1 cellular context compared by ENCODE assay signal in genomic region chr12:47715393-47715876, GRCh38.
TF ChIP-seq lines count a peak whose summit lies in the region.

No MANE protein-coding gene starts in this region.

TF ChIP-seq in HCT116, 20 proteins besides CTCF, POLR2A, EP300 and RAD21 (continued from another document):
- TF ChIP-seq REST (IDR thresholded peaks at IDR 0.05; ENCODE audit: low read depth): no peak
- TF ChIP-seq ZFX (IDR thresholded peaks at IDR 0.05): no peak
- TF ChIP-seq SP1 (IDR thresholded peaks at IDR 0.05; ENCODE audit: low read depth): no peak
- no peak for TF ChIP-seq SIN3A (IDR thresholded peaks at IDR 0.05; ENCODE audit: low read depth)
- TF ChIP-seq, protein P1, sequence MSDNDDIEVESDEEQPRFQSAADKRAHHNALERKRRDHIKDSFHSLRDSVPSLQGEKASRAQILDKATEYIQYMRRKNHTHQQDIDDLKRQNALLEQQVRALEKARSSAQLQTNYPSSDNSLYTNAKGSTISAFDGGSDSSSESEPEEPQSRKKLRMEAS (IDR thresholded peaks at IDR 0.05): no peak
- TF ChIP-seq TCF7L2 (IDR thresholded peaks at IDR 0.05; ENCODE audit: borderline replicate concordance, extremely low read depth, insufficient read depth, insufficient read length): no peak
- TF ChIP-seq ELF1 (IDR thresholded peaks at IDR 0.05; ENCODE audit: borderline replicate concordance, low read depth): no peak
- TF ChIP-seq EZH2 (IDR thresholded peaks at IDR 0.05): no peak
- TF ChIP-seq CBX3 (IDR thresholded peaks at IDR 0.05; ENCODE audit: low read depth): no peak
- no peak for TF ChIP-seq EZH2phosphoT487 (IDR thresholded peaks at IDR 0.05; ENCODE audit: borderline replicate concordance)
- TF ChIP-seq FOSL1 (IDR thresholded peaks at IDR 0.05; ENCODE audit: low read depth): no peak
- TF ChIP-seq ZNF274 (IDR thresholded peaks at IDR 0.05; ENCODE audit: low read depth, low read length): no peak
- TF ChIP-seq ZBTB33 (IDR thresholded peaks at IDR 0.05; ENCODE audit: extremely low read depth, insufficient replicate concordance, low read length): no peak
- TF ChIP-seq EGR1 (IDR thresholded peaks at IDR 0.05; ENCODE audit: low read depth): no peak
- no peak for TF ChIP-seq SRF (IDR thresholded peaks at IDR 0.05; ENCODE audit: low read depth)
- TF ChIP-seq POLR2AphosphoS5 (IDR thresholded peaks at IDR 0.05; ENCODE audit: low read depth, low read length): no peak
TF ChIP-seq in HCT116: peak in this region for 0.
